19 cellular contexts compared by ENCODE assay signal in the genomic region with DNA sequence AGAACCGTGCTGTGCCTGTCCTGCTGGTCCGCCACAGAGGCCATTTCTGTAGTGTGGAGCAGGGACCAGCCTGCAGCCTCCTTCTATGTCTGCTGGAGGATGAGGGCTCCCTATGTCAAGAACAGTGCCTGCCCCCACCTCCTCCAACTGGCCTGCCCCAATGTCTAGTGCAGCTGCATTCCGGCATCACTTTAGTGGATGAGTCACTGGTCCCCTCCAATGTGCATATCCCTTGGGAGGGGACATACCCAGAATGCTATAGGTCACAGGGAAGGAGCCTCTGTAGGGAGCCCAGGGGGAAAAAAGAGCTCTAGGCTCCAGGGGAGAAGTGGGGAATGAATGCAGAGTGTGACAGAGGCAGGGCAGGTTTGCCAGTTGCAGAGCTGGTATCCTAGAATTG.
"Had no signal": no experiment of that assay in that cellular context is flagged by ENCODE, and none has a peak within 500 bp of the region (broad histone marks: within the 10 kb centered on the region; RNA-seq: fewer than 3 reads in every experiment).

No MANE protein-coding gene starts in this region.

- H3K27ac Mint-ChIP-seq: activated CD4-positive, alpha-beta T cell treated with anti-CD3 and anti-CD28 coated beads, Interleukin-2, amount 10 ng/mL, durations not matched to agents 7 days and 5 days; activated CD8-positive, alpha-beta T cell treated with anti-CD3 and anti-CD28 coated beads, Interleukin-2, amount 10 ng/mL, durations not matched to agents 7 days and 5 days; activated T-cell treated with anti-CD3 and anti-CD28 coated beads, Interleukin-2, amount 50 U/mL, for 24 hours; activated T-helper 2 cell treated with anti-CD3 and anti-CD28 coated beads, Interferon-gamma antibody, Interleukin-2, Interleukin-4, amounts not matched to agents 10 μg/mL and 5 μg/mL and 100 μg/mL, durations not matched to agents 14 hours and 24 hours and 36 hours; progenitor cell of endocrine pancreas had no signal

- H3K4me1 ChIP-seq: body of pancreas had no signal

- H2AFZ ChIP-seq: hepatocyte had no signal

- H3K9me3 Mint-ChIP-seq: activated CD4-positive, alpha-beta T cell treated with anti-CD3 and anti-CD28 coated beads, Interleukin-2, amount 10 ng/mL, durations not matched to agents 7 days and 5 days; activated T-cell treated with anti-CD3 and anti-CD28 coated beads, Interleukin-2, amount 50 U/mL, for 24 hours; activated T-helper 2 cell treated with anti-CD3 and anti-CD28 coated beads, Interferon-gamma antibody, Interleukin-2, Interleukin-4, amounts not matched to agents 10 μg/mL and 5 μg/mL and 100 μg/mL, durations not matched to agents 14 hours and 24 hours and 36 hours had no signal

- ATAC-seq: activated CD4-positive, CD25-positive, alpha-beta regulatory T cell treated with anti-CD3 and anti-CD28 coated beads, Interleukin-2, amount 50 U/mL, for 24 hours; activated CD8-positive, alpha-beta T cell treated with anti-CD3 and anti-CD28 coated beads, Interleukin-2, amount 10 ng/mL, durations not matched to agents 7 days and 5 days; body of pancreas; left lobe of liver had no signal

- H3K4me3 ChIP-seq: body of pancreas, dorsolateral prefrontal cortex, hepatocyte had no signal

- H3K27me3 ChIP-seq: body of pancreas had no signal

- DNase-seq: activated CD4-positive, alpha-beta T cell treated with anti-CD3 and anti-CD28 coated beads, Interleukin-2, amount 10 ng/mL, durations not matched to agents 7 days and 5 days; activated CD8-positive, alpha-beta T cell treated with anti-CD3 and anti-CD28 coated beads, Interleukin-2, amount 10 ng/mL, durations not matched to agents 7 days and 5 days; activated naive CD4-positive, alpha-beta T cell treated with Interleukin-2 at 50 U/mL for 16 hours; activated T-cell treated with anti-CD3 and anti-CD28 coated beads, Interleukin-2, amount 50 U/mL, for 24 hours; body of pancreas; dorsolateral prefrontal cortex; foreskin fibroblast; kidney; stimulated activated CD4-positive, alpha-beta T cell treated with anti-CD3 and anti-CD28 coated beads, Interleukin-12 subunit alpha, Interleukin-12 subunit beta, amount 100 ng/mL, for 4 hours; stimulated activated CD4-positive, alpha-beta T cell treated with anti-CD3 and anti-CD28 coated beads, Interleukin-1b, Interleukin-23, amount 100 ng/mL, for 48 hours; stimulated activated CD8-positive, alpha-beta memory T cell treated with anti-CD3 and anti-CD28 coated beads, Interleukin-4, amount 100 ng/mL, for 48 hours; stimulated activated naive CD4-positive, alpha-beta T cell; T-helper 9 cell had no signal

- H3K79me2 ChIP-seq: hepatocyte had no signal

- H3K27ac ChIP-seq: body of pancreas, dorsolateral prefrontal cortex, epithelial cell of prostate, hepatocyte had no signal

- H3K4me1 Mint-ChIP-seq: activated CD4-positive, alpha-beta T cell treated with anti-CD3 and anti-CD28 coated beads, Interleukin-2, amount 10 ng/mL, durations not matched to agents 7 days and 5 days had no signal

- H3K27me3 Mint-ChIP-seq: activated CD4-positive, alpha-beta T cell treated with anti-CD3 and anti-CD28 coated beads, Interleukin-2, amount 10 ng/mL, durations not matched to agents 7 days and 5 days had no signal

- H3K4me2 ChIP-seq: hepatocyte had no signal

- H3K4me3 Mint-ChIP-seq: activated CD4-positive, alpha-beta T cell treated with anti-CD3 and anti-CD28 coated beads, Interleukin-2, amount 10 ng/mL, durations not matched to agents 7 days and 5 days; activated CD8-positive, alpha-beta T cell treated with anti-CD3 and anti-CD28 coated beads, Interleukin-2, amount 10 ng/mL, durations not matched to agents 7 days and 5 days; activated T-cell treated with anti-CD3 and anti-CD28 coated beads, Interleukin-2, amount 50 U/mL, for 24 hours had no signal

- H3K9me3 ChIP-seq: body of pancreas had no signal
